In genomic region chr16:30842971-30843370, GRCh38 we compare ENCODE assay signal across 36 cellular contexts. TPM values are rescaled to one million over a fixed set of nuclear protein-coding genes. Genes with fewer than 3 reads are reported as not detected.
DNase-seq lines count a peak whose midpoint lies in the region; ATAC-seq, FAIRE-seq and TF ChIP-seq lines count a peak whose summit lies in the region.
"Had no signal": no experiment of that assay in that cellular context is flagged by ENCODE, and none has a peak within 500 bp of the region (broad histone marks: within the 10 kb centered on the region; RNA-seq: fewer than 3 reads in every experiment).

No MANE protein-coding gene starts in this region.

- no peak overlapping the region for H3K4me3 Mint-ChIP-seq in activated naive CD4-positive, alpha-beta T cell treated with anti-CD3 and anti-CD28 coated beads, Interleukin-2, amount 50 U/mL, for 24 hours
- H3K4me3 Mint-ChIP-seq in astrocyte (ENCODE audit: unreplicated experiment) (no peak overlapping the region), type B pancreatic cell (no peak overlapping the region)
- H3K4me3 Mint-ChIP-seq: B cell; CD14-positive monocyte; CD4-positive, alpha-beta memory T cell; CD4-positive, alpha-beta T cell; CD4-positive, CD25-positive, alpha-beta regulatory T cell; CD8-positive, alpha-beta memory T cell; CD8-positive, alpha-beta T cell had no signal

- H3K14ac ChIP-seq in trophoblast cell (ENCODE audit: low read length), result no peak overlapping the region

- FAIRE-seq in HepG2 (lab: Jason Lieb, UNC), result no peak
- no peak for FAIRE-seq in astrocyte (lab: Jason Lieb, UNC)
- FAIRE-seq: A204.1, A549, D721Med had no signal

- no peaks in the 10 kb centered on the region for H4K20me1 ChIP-seq in HepG2 (ENCODE audit: insufficient read depth, low read length)
- H4K20me1 ChIP-seq in astrocyte (ENCODE audit: insufficient read depth, low read length), result no peaks in the 10 kb centered on the region
- H4K20me1 ChIP-seq: BLaER1; BLaER1 treated with 17β-estradiol and CSF1 and Interleukin-3, amounts not matched to agents 10 nM and 100 nM had no signal

- H3K23ac ChIP-seq in trophoblast cell (ENCODE audit: low read length), result no peak overlapping the region

- H2AFZ ChIP-seq in HepG2 (ENCODE audit: low read length) (no peak overlapping the region), astrocyte (ENCODE audit: low read depth, low read length) (no peak overlapping the region), trophoblast cell (ENCODE audit: insufficient read depth, low read length, poor library complexity) (no peak overlapping the region)

- H3K27me3 Mint-ChIP-seq in activated naive CD4-positive, alpha-beta T cell treated with anti-CD3 and anti-CD28 coated beads, Interleukin-2, amount 50 U/mL, for 24 hours, result no peaks in the 10 kb centered on the region
- H3K27me3 Mint-ChIP-seq in astrocyte (ENCODE audit: low read depth, unreplicated experiment), result no peaks in the 10 kb centered on the region
- no peaks in the 10 kb centered on the region for H3K27me3 Mint-ChIP-seq in type B pancreatic cell
- H3K27me3 Mint-ChIP-seq: CD4-positive, alpha-beta memory T cell; CD4-positive, alpha-beta T cell had no signal

- no TSS peak for BruUV-seq in HepG2 (replicated peaks; lab: Mats Ljungman, UMichigan)

- TF ChIP-seq EP300 in HepG2 (IDR thresholded peaks at IDR 0.05; ENCODE audit: low read depth in 2 of 2, low read length in 2 of 2) (no peak), HepG2 (CRISPR knock-in tag; IDR thresholded peaks at IDR 0.05; ENCODE audit: borderline replicate concordance) (no peak)

- H2AK5ac ChIP-seq in trophoblast cell (ENCODE audit: low read length), result no peak overlapping the region

- H3K9me3 ChIP-seq in HepG2 (ENCODE audit: low read length) (no peaks in the 10 kb centered on the region), right lobe of liver (no peaks in the 10 kb centered on the region), astrocyte (ENCODE audit: insufficient read depth, low read depth, low read length) (no peaks in the 10 kb centered on the region), trophoblast cell (ENCODE audit: insufficient read depth, low read depth, low read length) (no peaks in the 10 kb centered on the region)
- H3K9me3 ChIP-seq: A549; BE2C; BLaER1; BLaER1 treated with 17β-estradiol and CSF1 and Interleukin-3, amounts not matched to agents 10 nM and 100 nM; Caco-2 had no signal

- no peaks in the 10 kb centered on the region for H3K27me3 ChIP-seq in HepG2 (ENCODE audit: control insufficient read depth in 1 of 2, insufficient read depth in 2 of 2, low read length in 2 of 2)
- H3K27me3 ChIP-seq in right lobe of liver, result no peaks in the 10 kb centered on the region
- H3K27me3 ChIP-seq in astrocyte (ENCODE audit: insufficient read depth, low read length), result no peaks in the 10 kb centered on the region
- H3K27me3 ChIP-seq in trophoblast cell (ENCODE audit: insufficient read depth, low read length), result no peaks in the 10 kb centered on the region
- H3K27me3 ChIP-seq: BE2C; BLaER1; BLaER1 treated with 17β-estradiol and CSF1 and Interleukin-3, amounts not matched to agents 10 nM and 100 nM had no signal

- in situ Hi-C loops in HepG2 (cut with HindIII; ENCODE audit: extremely low pct_ligation_motif_present, low pct_unique_long_range_greater_than_20kb), result loop anchor here (5.0 to 10.0 kb wide), 2 partner anchors 52 to 79 kb away; partner anchors contain the start of genes BCL7C, CTF1 and FBXL19

- H3K4me1 ChIP-seq in HepG2 (ENCODE audit: insufficient read depth, low read length) (peaks cover 52% of the 10 kb centered on the region), right lobe of liver (peaks cover 0 to 14% (median 5%) of the 10 kb centered on the region in 4 donors), astrocyte (ENCODE audit: insufficient read depth, low read length) (no peaks in the 10 kb centered on the region), trophoblast cell (ENCODE audit: control insufficient read depth in 1 of 2, insufficient read depth in 2 of 2, low read length in 2 of 2) (peaks cover 2 to 11% of the 10 kb centered on the region in 2 experiments)
- H3K4me1 ChIP-seq: BE2C had no signal

- no peak overlapping the region for H4K12ac ChIP-seq in trophoblast cell (ENCODE audit: low read depth, low read length)

- peak overlapping the region; percentile 72 for H3K27ac Mint-ChIP-seq in activated naive CD4-positive, alpha-beta T cell treated with anti-CD3 and anti-CD28 coated beads, Interleukin-2, amount 50 U/mL, for 24 hours
- H3K27ac Mint-ChIP-seq in astrocyte (ENCODE audit: unreplicated experiment), result peak overlapping the region; percentile 34
- no peak overlapping the region for H3K27ac Mint-ChIP-seq in type B pancreatic cell
- H3K27ac Mint-ChIP-seq: B cell; CD14-positive monocyte; CD4-positive, alpha-beta memory T cell; CD4-positive, alpha-beta T cell; CD4-positive, CD25-positive, alpha-beta regulatory T cell; CD8-positive, alpha-beta T cell had no signal

- no peaks in the 10 kb centered on the region for H3K79me2 ChIP-seq in HepG2 (ENCODE audit: insufficient read depth, low read length)
- no peaks in the 10 kb centered on the region for H3K79me2 ChIP-seq in astrocyte (ENCODE audit: insufficient read depth, low read length)
- no peaks in the 10 kb centered on the region for H3K79me2 ChIP-seq in trophoblast cell (ENCODE audit: control insufficient read depth, insufficient read depth, low read length, poor library complexity)

- peaks cover 10% of the 10 kb centered on the region for H3K4me1 Mint-ChIP-seq in activated naive CD4-positive, alpha-beta T cell treated with anti-CD3 and anti-CD28 coated beads, Interleukin-2, amount 50 U/mL, for 24 hours
- H3K4me1 Mint-ChIP-seq in astrocyte (ENCODE audit: low read depth, unreplicated experiment), result peaks cover 9% of the 10 kb centered on the region
- peaks cover 17% of the 10 kb centered on the region for H3K4me1 Mint-ChIP-seq in type B pancreatic cell (ENCODE audit: unreplicated experiment)

- H2BK120ac ChIP-seq in trophoblast cell (ENCODE audit: insufficient read depth, low read length, poor library complexity), result no peak overlapping the region

- no peak overlapping the region for H2BK12ac ChIP-seq in trophoblast cell (ENCODE audit: low read length)

- ATAC-seq in HepG2, result no peak
- no peak for ATAC-seq in right lobe of liver
- ATAC-seq: A549; CD8-positive, alpha-beta T cell had no signal

- H4K8ac ChIP-seq in trophoblast cell (ENCODE audit: low read depth, low read length), result no peak overlapping the region

- H4K91ac ChIP-seq in trophoblast cell (ENCODE audit: low read depth, low read length), result no peak overlapping the region

- intact Hi-C loops in HepG2 (cut with micrococcal nuclease; ENCODE audit: unreplicated experiment) (no loop called here), right lobe of liver (cut with DNase I) (no loop called here)

- CTCF ChIA-PET in HepG2 (lab: Yijun Ruan, JAX; ENCODE audit: low intra/inter-chr PET ratio, low total read pairs), result no interaction called here

- H3K4ac ChIP-seq in trophoblast cell (ENCODE audit: low read depth, low read length), result no peak overlapping the region

- H3K36me3 ChIP-seq in HepG2 (replicated peaks in 1 of 2; ENCODE audit: control insufficient read depth in 1 of 2, insufficient read depth in 2 of 2, low read length in 2 of 2), result no peaks in the 10 kb centered on the region
- no peaks in the 10 kb centered on the region for H3K36me3 ChIP-seq in right lobe of liver
- no peaks in the 10 kb centered on the region for H3K36me3 ChIP-seq in astrocyte (ENCODE audit: insufficient read depth, low read length)
- no peaks in the 10 kb centered on the region for H3K36me3 ChIP-seq in trophoblast cell (ENCODE audit: control insufficient read depth in 1 of 2, insufficient read depth in 2 of 2, low read length in 2 of 2)
- H3K36me3 ChIP-seq: BE2C; BLaER1; BLaER1 treated with 17β-estradiol and CSF1 and Interleukin-3, amounts not matched to agents 10 nM and 100 nM had no signal

- H3K4me3 ChIP-seq in HepG2 (replicated peaks in 1 of 3; ENCODE audit: insufficient read depth in 1 of 3, low read depth in 2 of 3, low read length in 3 of 3), result no peak overlapping the region
- no peak overlapping the region for H3K4me3 ChIP-seq in right lobe of liver
- no peak overlapping the region for H3K4me3 ChIP-seq in astrocyte (ENCODE audit: insufficient read depth, low read depth, low read length)
- H3K4me3 ChIP-seq in trophoblast cell (ENCODE audit: low read depth, low read length), result no peak overlapping the region
- H3K4me3 ChIP-seq: A549; BLaER1; BLaER1 treated with 17β-estradiol and CSF1 and Interleukin-3, amounts not matched to agents 10 nM and 100 nM had no signal

- no peaks in the 10 kb centered on the region for H3K36me3 Mint-ChIP-seq in activated naive CD4-positive, alpha-beta T cell treated with anti-CD3 and anti-CD28 coated beads, Interleukin-2, amount 50 U/mL, for 24 hours
- H3K36me3 Mint-ChIP-seq in astrocyte (ENCODE audit: low read depth, unreplicated experiment), result peaks cover 3% of the 10 kb centered on the region
- H3K36me3 Mint-ChIP-seq in type B pancreatic cell, result no peaks in the 10 kb centered on the region
- H3K36me3 Mint-ChIP-seq: CD14-positive monocyte; CD4-positive, alpha-beta memory T cell; CD4-positive, CD25-positive, alpha-beta regulatory T cell; CD8-positive, alpha-beta T cell had no signal

- H3K4me2 ChIP-seq in HepG2 (ENCODE audit: low read depth, low read length), result no peak overlapping the region
- no peak overlapping the region for H3K4me2 ChIP-seq in astrocyte (ENCODE audit: low read length)
- no peak overlapping the region for H3K4me2 ChIP-seq in trophoblast cell (ENCODE audit: low read length)
- H3K4me2 ChIP-seq: A549; BLaER1; BLaER1 treated with 17β-estradiol and CSF1 and Interleukin-3, amounts not matched to agents 10 nM and 100 nM had no signal

- no peak for TF ChIP-seq CTCF in HepG2 (CRISPR knock-in tag; IDR thresholded peaks at IDR 0.05)
- TF ChIP-seq CTCF in right lobe of liver (IDR thresholded peaks at IDR 0.05), result no peak
- TF ChIP-seq CTCF in astrocyte (IDR thresholded peaks at IDR 0.05; ENCODE audit: insufficient read depth, low read depth, low read length), result no peak
- TF ChIP-seq CTCF in type B pancreatic cell (conservative IDR thresholded peaks at IDR 0.05), result no peak

- TF ChIP-seq RAD21 in HepG2 (CRISPR knock-in tag; IDR thresholded peaks at IDR 0.05), result no peak

- H3K27ac ChIP-seq in HepG2 (ENCODE audit: extremely low read length, insufficient read depth, low read length) (no peak overlapping the region), right lobe of liver (no peak overlapping the region), astrocyte (ENCODE audit: low read depth, low read length) (no peak overlapping the region), trophoblast cell (ENCODE audit: low read depth, low read length) (no peak overlapping the region)
- H3K27ac ChIP-seq: 22Rv1; A549; BLaER1; BLaER1 treated with 17β-estradiol and CSF1 and Interleukin-3, amounts not matched to agents 10 nM and 100 nM; C4-2B had no signal

- H2BK5ac ChIP-seq in trophoblast cell (ENCODE audit: low read depth, low read length, poor library complexity), result no peak overlapping the region

- WGBS in HepG2 (ENCODE audit: low lambda C conversion rate), result 50% methylated on average over 4 of the region's 4 CpGs
- WGBS in right lobe of liver (ENCODE audit: insufficient coverage, low coverage, low lambda C conversion rate, missing lambda C conversion rate), result 89% methylated on average over 4 of the region's 4 CpGs
- no CpG with 5 or more reads among the region's 4 CpGs for WGBS in trophoblast cell (ENCODE audit: extremely low coverage, insufficient coverage, insufficient read length)

- no peaks in the 10 kb centered on the region for H3K9me3 Mint-ChIP-seq in activated naive CD4-positive, alpha-beta T cell treated with anti-CD3 and anti-CD28 coated beads, Interleukin-2, amount 50 U/mL, for 24 hours
- H3K9me3 Mint-ChIP-seq in astrocyte (ENCODE audit: unreplicated experiment), result peaks cover 2% of the 10 kb centered on the region
- no peaks in the 10 kb centered on the region for H3K9me3 Mint-ChIP-seq in type B pancreatic cell
- H3K9me3 Mint-ChIP-seq: CD4-positive, alpha-beta memory T cell; CD4-positive, alpha-beta T cell; CD4-positive, CD25-positive, alpha-beta regulatory T cell; CD8-positive, alpha-beta memory T cell; CD8-positive, alpha-beta T cell had no signal

- no peak overlapping the region for H3K18ac ChIP-seq in trophoblast cell (ENCODE audit: low read length)

- no peaks in the 10 kb centered on the region for H3K79me1 ChIP-seq in trophoblast cell (ENCODE audit: low read length)

- POLR2A ChIA-PET in HepG2 (lab: Yijun Ruan, JAX), result no interaction called here

- TF ChIP-seq POLR2A in HepG2 (IDR thresholded peaks at IDR 0.05; ENCODE audit: insufficient read depth in 1 of 2, low read depth in 2 of 2, low read length in 2 of 2) (no peak), right lobe of liver (IDR thresholded peaks at IDR 0.05) (no peak)

- H3K9ac ChIP-seq in HepG2 (ENCODE audit: insufficient read depth, low read depth, low read length) (no peak overlapping the region), astrocyte (ENCODE audit: low read length) (no peak overlapping the region), trophoblast cell (ENCODE audit: low read length) (no peak overlapping the region)
- H3K9ac ChIP-seq: BLaER1; BLaER1 treated with 17β-estradiol and CSF1 and Interleukin-3, amounts not matched to agents 10 nM and 100 nM had no signal

- DNase-seq in activated naive CD4-positive, alpha-beta T cell (lab: John Stamatoyannopoulos, UW), result no peak
- no peak for DNase-seq in HepG2 (ENCODE audit: low spot score)
- DNase-seq in right lobe of liver, result no peak
- no peak for DNase-seq in astrocyte (ENCODE audit: low read depth)
- DNase-seq in trophoblast cell, result peak; percentile 87 to 95
- DNase-seq in DMS79 (lab: John Stamatoyannopoulos, UW), result no peak
- DNase-seq in type B pancreatic cell (ENCODE audit: extremely low spot score, unreplicated experiment), result no peak
- DNase-seq: 8988T; ACHN; AML-193; BE2C; C1 segment of cervical spinal cord; Caco-2; Calu3; CD4-positive, alpha-beta memory T cell; CD4-positive, alpha-beta T cell; CD4-positive, CD25-positive, alpha-beta regulatory T cell; CD8-positive, alpha-beta memory T cell; CD8-positive, alpha-beta T cell; COR-L47; DMS 273 treated with DMSO at 0.1 percent for 48 hours; DMS153; DMS53; DMS79 treated with DMSO at 0.1 percent for 48 hours; DND-41; EL had no signal

RNA-seq across cellular contexts. Expression of gene BCL7C, which starts 50.9 kb away (rescaled TPM):
- 20.6 and 33.8 TPM in 2 replicates for total RNA-seq in HepG2 (2016; rRNA removed; fragmentation: Illumina TruSeq; extraction: Trizol)
- total RNA-seq in HepG2 (2016; cell fraction: cytosol; rRNA removed; fragmentation: Illumina TruSeq; extraction: Trizol; ENCODE audit: low read depth), result 194 and 197 TPM in 2 replicates
- total RNA-seq in HepG2 (2016; cell fraction: insoluble cytoplasmic fraction; rRNA removed; fragmentation: Illumina TruSeq; extraction: Trizol), result 22.9 and 35.1 TPM in 2 replicates
- 119 and 127 TPM in 2 replicates for total RNA-seq in HepG2 (2016; cell fraction: membrane; rRNA removed; fragmentation: Illumina TruSeq; extraction: Trizol)
- 13.0 and 13.8 TPM in 2 replicates for total RNA-seq in HepG2 (2016; cell fraction: nucleus; rRNA removed; fragmentation: Illumina TruSeq; extraction: Trizol)
- 17.3 and 17.7 TPM in 2 replicates for polyA plus RNA-seq in HepG2 (2011; rRNA removed)
- 16.6 and 23.0 TPM in 2 replicates for polyA plus RNA-seq in HepG2 (2011; cell fraction: cytosol; rRNA removed)
- 6.8 and 7.6 TPM in 2 replicates for polyA plus RNA-seq in HepG2 (2011; cell fraction: nucleus; rRNA removed)
- 9.5 and 11.7 TPM in 2 replicates for polyA plus RNA-seq in HepG2 (2012)
- 217 TPM in 2 replicates for polyA plus RNA-seq in HepG2 (2016; cell fraction: cytosol; fragmentation: Illumina TruSeq; extraction: Trizol; ENCODE audit: low read depth)
- polyA plus RNA-seq in HepG2 (2016; cell fraction: insoluble cytoplasmic fraction; fragmentation: Illumina TruSeq; extraction: Trizol; ENCODE audit: low read depth), result 24.4 and 25.8 TPM in 2 replicates
- 119 and 124 TPM in 2 replicates for polyA plus RNA-seq in HepG2 (2016; cell fraction: membrane; fragmentation: Illumina TruSeq; extraction: Trizol; ENCODE audit: low read depth)
- polyA plus RNA-seq in HepG2 (2016; cell fraction: nucleus; fragmentation: Illumina TruSeq; extraction: Trizol; ENCODE audit: insufficient read depth, low read depth), result 23.8 and 25.6 TPM in 2 replicates
- 4.2 and 4.3 TPM in 2 replicates for polyA minus RNA-seq in HepG2 (2011; rRNA and poly(A)+ RNA removed; ENCODE audit: low replicate concordance)
- polyA minus RNA-seq in HepG2 (2011; cell fraction: cytosol; rRNA and poly(A)+ RNA removed), result 5.2 and 7.2 TPM in 2 replicates
- polyA minus RNA-seq in HepG2 (2011; cell fraction: nucleus; rRNA and poly(A)+ RNA removed), result 3.6 and 3.9 TPM in 2 replicates
- total RNA-seq in right lobe of liver, result 10 to 100 TPM in 2 of 6 experiments, 1 to 10 TPM in 4; 5.9 to 14.3 (median 7.9) TPM
- total RNA-seq in astrocyte, result 37.7 and 40.7 TPM in 2 replicates
- 28.8 TPM in 2 replicates for polyA plus RNA-seq in trophoblast cell (2013)
- total RNA-seq in type B pancreatic cell (ENCODE audit: low replicate concordance), result 26.3 and 35.0 TPM in 2 replicates

RNA-seq across cellular contexts. Expression of gene CTF1, which starts 53.4 kb away (rescaled TPM):
- total RNA-seq in HepG2 (2016; rRNA removed; fragmentation: Illumina TruSeq; extraction: Trizol) (0.11 and 0.13 TPM in 2 replicates), right lobe of liver (under 1 TPM in 4 of 6 experiments, not detected in 2; 0.13 to 0.74 (median 0.43) TPM), astrocyte (5.2 and 5.9 TPM in 2 replicates), type B pancreatic cell (ENCODE audit: low replicate concordance) (2.5 and 3.1 TPM in 2 replicates)
- 0.18 and 0.20 TPM in 2 replicates for total RNA-seq in HepG2 (2016; cell fraction: cytosol; rRNA removed; fragmentation: Illumina TruSeq; extraction: Trizol; ENCODE audit: low read depth)
- 0.19 TPM in 1 of 2 replicates, not detected in the other for total RNA-seq in HepG2 (2016; cell fraction: insoluble cytoplasmic fraction; rRNA removed; fragmentation: Illumina TruSeq; extraction: Trizol)
- 0.19 and 0.31 TPM in 2 replicates for total RNA-seq in HepG2 (2016; cell fraction: membrane; rRNA removed; fragmentation: Illumina TruSeq; extraction: Trizol)
- total RNA-seq in HepG2 (2016; cell fraction: nucleus; rRNA removed; fragmentation: Illumina TruSeq; extraction: Trizol), result not detected in 2 replicates
- polyA plus RNA-seq in HepG2 (2011; rRNA removed), result 1.8 and 2.6 TPM in 2 replicates
- polyA plus RNA-seq in HepG2 (2011; cell fraction: cytosol; rRNA removed), result 1.5 and 1.6 TPM in 2 replicates
- polyA plus RNA-seq in HepG2 (2011; cell fraction: nucleus; rRNA removed), result 1.7 and 2.3 TPM in 2 replicates
- 0.57 and 0.99 TPM in 2 replicates for polyA plus RNA-seq in HepG2 (2012)
- 0.20 and 0.23 TPM in 2 replicates for polyA plus RNA-seq in HepG2 (2016; cell fraction: cytosol; fragmentation: Illumina TruSeq; extraction: Trizol; ENCODE audit: low read depth)
- polyA plus RNA-seq in HepG2 (2016; cell fraction: insoluble cytoplasmic fraction; fragmentation: Illumina TruSeq; extraction: Trizol; ENCODE audit: low read depth), result 0.44 and 0.81 TPM in 2 replicates
- polyA plus RNA-seq in HepG2 (2016; cell fraction: membrane; fragmentation: Illumina TruSeq; extraction: Trizol; ENCODE audit: low read depth), result 0.44 and 0.47 TPM in 2 replicates
- polyA plus RNA-seq in HepG2 (2016; cell fraction: nucleus; fragmentation: Illumina TruSeq; extraction: Trizol; ENCODE audit: insufficient read depth, low read depth), result 0.28 and 0.49 TPM in 2 replicates
- polyA minus RNA-seq in HepG2 (2011; rRNA and poly(A)+ RNA removed; ENCODE audit: low replicate concordance), result 0.94 and 3.5 TPM in 2 replicates
- polyA minus RNA-seq in HepG2 (2011; cell fraction: cytosol; rRNA and poly(A)+ RNA removed), result 0.49 and 0.97 TPM in 2 replicates
- polyA minus RNA-seq in HepG2 (2011; cell fraction: nucleus; rRNA and poly(A)+ RNA removed), result 0.25 and 0.77 TPM in 2 replicates
- 6.0 and 6.4 TPM in 2 replicates for polyA plus RNA-seq in trophoblast cell (2013)
- total RNA-seq: CD8-positive, alpha-beta T cell had no signal
- polyA plus RNA-seq: CD14-positive monocyte; CD4-positive, alpha-beta memory T cell; CD4-positive, CD25-positive, alpha-beta regulatory T cell; CD8-positive, alpha-beta memory T cell had no signal

RNA-seq across cellular contexts. Expression of gene ZNF629, which starts 56.0 kb away (rescaled TPM):
- total RNA-seq in HepG2 (2016; rRNA removed; fragmentation: Illumina TruSeq; extraction: Trizol), result 14.3 and 16.5 TPM in 2 replicates
- total RNA-seq in HepG2 (2016; cell fraction: cytosol; rRNA removed; fragmentation: Illumina TruSeq; extraction: Trizol; ENCODE audit: low read depth), result 1.3 TPM in 2 replicates
- 12.7 and 16.5 TPM in 2 replicates for total RNA-seq in HepG2 (2016; cell fraction: insoluble cytoplasmic fraction; rRNA removed; fragmentation: Illumina TruSeq; extraction: Trizol)
- total RNA-seq in HepG2 (2016; cell fraction: membrane; rRNA removed; fragmentation: Illumina TruSeq; extraction: Trizol), result 5.2 and 5.9 TPM in 2 replicates
- total RNA-seq in HepG2 (2016; cell fraction: nucleus; rRNA removed; fragmentation: Illumina TruSeq; extraction: Trizol), result 15.1 and 17.8 TPM in 2 replicates
- 6.1 and 8.2 TPM in 2 replicates for polyA plus RNA-seq in HepG2 (2011; rRNA removed)
- polyA plus RNA-seq in HepG2 (2011; cell fraction: cytosol; rRNA removed), result 3.9 and 4.8 TPM in 2 replicates
- 25.0 TPM in 2 replicates for polyA plus RNA-seq in HepG2 (2011; cell fraction: nucleus; rRNA removed)
- polyA plus RNA-seq in HepG2 (2012), result 9.2 and 10.1 TPM in 2 replicates
- 0.64 and 0.65 TPM in 2 replicates for polyA plus RNA-seq in HepG2 (2016; cell fraction: cytosol; fragmentation: Illumina TruSeq; extraction: Trizol; ENCODE audit: low read depth)
- 11.8 and 14.8 TPM in 2 replicates for polyA plus RNA-seq in HepG2 (2016; cell fraction: insoluble cytoplasmic fraction; fragmentation: Illumina TruSeq; extraction: Trizol; ENCODE audit: low read depth)
- polyA plus RNA-seq in HepG2 (2016; cell fraction: membrane; fragmentation: Illumina TruSeq; extraction: Trizol; ENCODE audit: low read depth), result 2.2 and 2.7 TPM in 2 replicates
- polyA plus RNA-seq in HepG2 (2016; cell fraction: nucleus; fragmentation: Illumina TruSeq; extraction: Trizol; ENCODE audit: insufficient read depth, low read depth), result 25.2 and 26.3 TPM in 2 replicates
- 9.3 and 12.7 TPM in 2 replicates for polyA minus RNA-seq in HepG2 (2011; rRNA and poly(A)+ RNA removed; ENCODE audit: low replicate concordance)
- 8.3 and 9.5 TPM in 2 replicates for polyA minus RNA-seq in HepG2 (2011; cell fraction: cytosol; rRNA and poly(A)+ RNA removed)
- polyA minus RNA-seq in HepG2 (2011; cell fraction: nucleus; rRNA and poly(A)+ RNA removed), result 15.8 and 22.4 TPM in 2 replicates
- total RNA-seq in right lobe of liver, result 1 to 10 TPM; 3.7 to 4.8 (median 4.3) TPM
- total RNA-seq in astrocyte, result 17.4 and 17.6 TPM in 2 replicates
- 10.5 and 10.7 TPM in 2 replicates for polyA plus RNA-seq in trophoblast cell (2013)
- total RNA-seq in type B pancreatic cell (ENCODE audit: low replicate concordance), result 26.9 and 35.5 TPM in 2 replicates

Comparison
In these comparisons a context has a peak if more than half of its experiments do, and no peak if none do; other contexts are left out.
1. DNase-seq: peak in trophoblast cell (2 of 2); none in activated naive CD4-positive, alpha-beta T cell (0 of 4), HepG2 (single experiment), right lobe of liver (0 of 3), astrocyte (single experiment), DMS79 (single experiment) and type B pancreatic cell (single experiment).